Comparison of ENCODE assay signal across 7 cellular contexts in genomic region chr14:87540339-87540738, GRCh38.
"Had no signal": no experiment of that assay in that cellular context is flagged by ENCODE, and none has a peak within 500 bp of the region (broad histone marks: within the 10 kb centered on the region; RNA-seq: fewer than 3 reads in every experiment).

No MANE protein-coding gene starts in this region.

- DNase-seq: GM23248, H9, KG1 had no signal

- ATAC-seq: HCT116, HepG2, K562 had no signal

- H3K27ac ChIP-seq: GM23248, HL-60 had no signal

- H3K4me3 ChIP-seq: GM23248, K562 had no signal
